ENCODE assay signal across 1 cellular context in genomic region chr19:34508540-34508939, GRCh38.
TF ChIP-seq lines count a peak whose summit lies in the region.

No MANE protein-coding gene starts in this region.

TF ChIP-seq in GM23338, 12 proteins besides CTCF, POLR2A, EP300 and RAD21 (continued from another document):
- TF ChIP-seq REST (IDR thresholded peaks at IDR 0.05; ENCODE audit: unreplicated experiment) (no peak), STAT1 (IDR thresholded peaks at IDR 0.05; ENCODE audit: unreplicated experiment) (no peak), EZH2phosphoT487 (IDR thresholded peaks at IDR 0.05; ENCODE audit: unreplicated experiment) (no peak), ZNF114 (CRISPR knock-in tag; IDR thresholded peaks at IDR 0.05) (no peak), NANOG (IDR thresholded peaks at IDR 0.05; ENCODE audit: borderline replicate concordance) (no peak), ZNF331 (CRISPR knock-in tag; IDR thresholded peaks at IDR 0.05; ENCODE audit: low read depth) (no peak), EZH2 (IDR thresholded peaks at IDR 0.05; ENCODE audit: low read depth, unreplicated experiment) (no peak), ZNF462 (CRISPR knock-in tag; IDR thresholded peaks at IDR 0.05) (no peak), POLR2AphosphoS5 (IDR thresholded peaks at IDR 0.05; ENCODE audit: low read depth) (no peak)
